In the genomic region with DNA sequence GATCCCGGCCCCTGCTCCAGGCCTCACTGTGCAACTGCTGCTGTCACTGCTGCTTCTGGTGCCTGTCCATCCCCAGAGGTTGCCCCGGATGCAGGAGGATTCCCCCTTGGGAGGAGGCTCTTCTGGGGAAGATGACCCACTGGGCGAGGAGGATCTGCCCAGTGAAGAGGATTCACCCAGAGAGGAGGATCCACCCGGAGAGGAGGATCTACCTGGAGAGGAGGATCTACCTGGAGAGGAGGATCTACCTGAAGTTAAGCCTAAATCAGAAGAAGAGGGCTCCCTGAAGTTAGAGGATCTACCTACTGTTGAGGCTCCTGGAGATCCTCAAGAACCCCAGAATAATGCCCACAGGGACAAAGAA, we compare ENCODE assay signal across 1 cellular context.
TF ChIP-seq lines count a peak whose summit lies in the region.

No MANE protein-coding gene starts in this region.

TF ChIP-seq in A549, 52 proteins besides CTCF, POLR2A, EP300 and RAD21 (continued from another document):
- no peak for TF ChIP-seq PBX3 (IDR thresholded peaks at IDR 0.05)
- TF ChIP-seq TFCP2L1 (CRISPR knock-in tag; IDR thresholded peaks at IDR 0.05): no peak
- no peak for TF ChIP-seq NPAS2 (CRISPR knock-in tag; IDR thresholded peaks at IDR 0.05; ENCODE audit: borderline replicate concordance)
- no peak for TF ChIP-seq BHLHE40 (IDR thresholded peaks at IDR 0.05; ENCODE audit: low read depth, low read length)
- no peak for TF ChIP-seq RFX5 (IDR thresholded peaks at IDR 0.05)
